Comparison of ENCODE assay signal across 21 cellular contexts in genomic region chrX:78357342-78358055, GRCh38. TPM values are rescaled to one million over a fixed set of nuclear protein-coding genes. Genes with fewer than 3 reads are reported as not detected.
DNase-seq lines count a peak whose midpoint lies in the region; ATAC-seq, FAIRE-seq and TF ChIP-seq lines count a peak whose summit lies in the region.
"Had no signal": no experiment of that assay in that cellular context is flagged by ENCODE, and none has a peak within 500 bp of the region (broad histone marks: within the 10 kb centered on the region; RNA-seq: fewer than 3 reads in every experiment).

No MANE protein-coding gene starts in this region.

- H3K4me3 ChIP-seq in HepG2 (replicated peaks in 1 of 3; ENCODE audit: insufficient read depth in 1 of 3, low read depth in 2 of 3, low read length in 3 of 3) (no peak overlapping the region), right lobe of liver (no peak overlapping the region), GM12878 (no peak overlapping the region), left lung (no peak overlapping the region)
- H3K4me3 ChIP-seq: SJSA1 had no signal

- WGBS in HepG2 (ENCODE audit: low lambda C conversion rate), result 0% methylated on average over 4 of the region's 4 CpGs
- 33% methylated on average over 1 of the region's 4 CpGs for WGBS in right lobe of liver (ENCODE audit: insufficient coverage, low coverage, low lambda C conversion rate, missing lambda C conversion rate)
- WGBS in GM12878 (ENCODE audit: insufficient coverage, insufficient replicate concordance, low lambda C conversion rate, missing lambda C conversion rate), result 32% methylated on average over 4 of the region's 4 CpGs

- DNase-seq in HepG2 (ENCODE audit: low spot score), result no peak
- DNase-seq in right lobe of liver, result no peak
- DNase-seq in GM12878 (ENCODE audit: low read depth, low spot score), result no peak
- DNase-seq in left lung, result no peak
- DNase-seq in NCI-H2081 treated with DMSO at 0.1 percent for 48 hours (lab: John Stamatoyannopoulos, UW), result no peak
- DNase-seq: ACHN; Calu3; CD4-positive, alpha-beta T cell; DMS79 treated with DMSO at 0.1 percent for 48 hours; GDM1; IMR-90; Kasumi-1; NCI-H1417 treated with DMSO at 0.1 percent for 48 hours; NCI-H2029 treated with DMSO at 0.1 percent for 48 hours; NCI-H524 treated with DMSO at 0.1 percent for 48 hours; OCI-M1 had no signal

- FAIRE-seq in HepG2 (lab: Jason Lieb, UNC) (peak; percentile 8), GM12878 (lab: Jason Lieb, UNC) (no peak)
- FAIRE-seq: H54 had no signal

- intact Hi-C loops in HepG2 (cut with micrococcal nuclease; ENCODE audit: unreplicated experiment), result no loop called here
- intact Hi-C loops in right lobe of liver (cut with DNase I), result no loop called here
- intact Hi-C loops in GM12878 (cut with micrococcal nuclease; ENCODE audit: unreplicated experiment), result no loop called here
- intact Hi-C loops in left lung (cut with DNase I), result no loop called here

- H3K9ac ChIP-seq in HepG2 (ENCODE audit: insufficient read depth, low read depth, low read length) (no peak overlapping the region), GM12878 (ENCODE audit: control insufficient read depth, insufficient read depth, low read length) (no peak overlapping the region)

- H3K4me2 ChIP-seq in HepG2 (ENCODE audit: low read depth, low read length), result no peak overlapping the region
- H3K4me2 ChIP-seq in GM12878 (ENCODE audit: control insufficient read depth, insufficient read depth), result no peak overlapping the region

- no peak for TF ChIP-seq CTCF in HepG2 (CRISPR knock-in tag; IDR thresholded peaks at IDR 0.05)
- no peak for TF ChIP-seq CTCF in right lobe of liver (IDR thresholded peaks at IDR 0.05)
- no peak for TF ChIP-seq CTCF in GM12878 (IDR thresholded peaks at IDR 0.05 in 2 of 3, conservative IDR thresholded peaks at IDR 0.05 in 1 of 3; ENCODE audit: control insufficient read depth in 2 of 3, extremely low read depth in 1 of 3, insufficient read depth in 1 of 3, low read depth in 3 of 3, low read length in 3 of 3)
- TF ChIP-seq CTCF in left lung (IDR thresholded peaks at IDR 0.05), result no peak

- H4K20me1 ChIP-seq in HepG2 (ENCODE audit: insufficient read depth, low read length), result no peaks in the 10 kb centered on the region
- H4K20me1 ChIP-seq in GM12878 (ENCODE audit: control insufficient read depth, insufficient read depth), result no peaks in the 10 kb centered on the region

- CTCF ChIA-PET in HepG2 (lab: Yijun Ruan, JAX; ENCODE audit: low intra/inter-chr PET ratio, low total read pairs), result no interaction called here
- CTCF ChIA-PET in GM12878 (lab: Yijun Ruan, JAX), result no interaction called here

- H3K4me1 ChIP-seq in HepG2 (ENCODE audit: insufficient read depth, low read length) (no peaks in the 10 kb centered on the region), right lobe of liver (no peaks in the 10 kb centered on the region), GM12878 (ENCODE audit: control insufficient read depth, insufficient read depth, low read length) (no peaks in the 10 kb centered on the region), left lung (no peaks in the 10 kb centered on the region)
- H3K4me1 ChIP-seq: SJSA1 had no signal

- ATAC-seq in HepG2 (no peak), right lobe of liver (no peak), GM12878 (no peak), left lung (peak; percentile 90), HG03045 (IDR thresholded peaks at IDR 0.05; ENCODE audit: unreplicated experiment) (no peak), HG02623 (IDR thresholded peaks at IDR 0.05; ENCODE audit: unreplicated experiment) (no peak)

- BruUV-seq in HepG2 (replicated peaks; lab: Mats Ljungman, UMichigan) (no TSS peak), GM12878 (replicated peaks; lab: Mats Ljungman, UMichigan) (no TSS peak)

- SMC1A ChIA-PET in GM12878 (lab: Charles Lee; ENCODE audit: uncharacterized antibody, unreplicated experiment), result interaction anchor here (1.0 kb wide), 1 partner anchor 24 kb away, joined by 3 read pairs; no protein-coding TSS in a partner anchor

- H3K27me3 ChIP-seq in HepG2 (ENCODE audit: control insufficient read depth in 1 of 2, insufficient read depth in 2 of 2, low read length in 2 of 2) (no peaks in the 10 kb centered on the region), right lobe of liver (peaks cover 0 to 8% of the 10 kb centered on the region in 2 donors), GM12878 (replicated peaks in 1 of 2; ENCODE audit: control insufficient read depth in 2 of 2, insufficient read depth in 2 of 2, low read length in 1 of 2) (no peaks in the 10 kb centered on the region), left lung (no peaks in the 10 kb centered on the region)
- H3K27me3 ChIP-seq: SJSA1 had no signal

- in situ Hi-C loops in HepG2 (cut with HindIII; ENCODE audit: extremely low pct_ligation_motif_present, low pct_unique_long_range_greater_than_20kb) (no loop called here), GM12878 (cut with MboI) (no loop called here)

- no peak overlapping the region for H3K27ac ChIP-seq in HepG2 (ENCODE audit: extremely low read length, insufficient read depth, low read length)
- no peak overlapping the region for H3K27ac ChIP-seq in right lobe of liver
- no peak overlapping the region for H3K27ac ChIP-seq in GM12878 (ENCODE audit: control insufficient read depth, insufficient read depth)
- H3K27ac ChIP-seq in left lung, result no peak overlapping the region
- H3K27ac ChIP-seq: RWPE1, SJSA1 had no signal

- TF ChIP-seq EP300 in HepG2 (IDR thresholded peaks at IDR 0.05; ENCODE audit: low read depth in 2 of 2, low read length in 2 of 2) (no peak), HepG2 (CRISPR knock-in tag; IDR thresholded peaks at IDR 0.05; ENCODE audit: borderline replicate concordance) (no peak), GM12878 (IDR thresholded peaks at IDR 0.05; ENCODE audit: borderline replicate concordance in 1 of 2, control insufficient read depth in 1 of 2, low read depth in 2 of 2, low read length in 2 of 2) (no peak)

- RAD21 ChIA-PET in GM12878 (lab: Charles Lee; ENCODE audit: unreplicated experiment), result no interaction called here

- H3K9me3 ChIP-seq in HepG2 (ENCODE audit: low read length) (no peaks in the 10 kb centered on the region), right lobe of liver (no peaks in the 10 kb centered on the region), GM12878 (replicated peaks; ENCODE audit: control insufficient read depth, insufficient read depth, low read length) (no peaks in the 10 kb centered on the region), left lung (no peaks in the 10 kb centered on the region)
- H3K9me3 ChIP-seq: SJSA1 had no signal

- TF ChIP-seq RAD21 in HepG2 (CRISPR knock-in tag; IDR thresholded peaks at IDR 0.05) (no peak), GM12878 (IDR thresholded peaks at IDR 0.05; ENCODE audit: insufficient read depth, low read depth, low read length) (no peak)

- H3K79me2 ChIP-seq in HepG2 (ENCODE audit: insufficient read depth, low read length) (no peaks in the 10 kb centered on the region), GM12878 (ENCODE audit: control insufficient read depth, insufficient read depth, low read length) (no peaks in the 10 kb centered on the region)

- TF ChIP-seq POLR2A in HepG2 (IDR thresholded peaks at IDR 0.05; ENCODE audit: insufficient read depth in 1 of 2, low read depth in 2 of 2, low read length in 2 of 2) (no peak), right lobe of liver (IDR thresholded peaks at IDR 0.05) (no peak), GM12878 (IDR thresholded peaks at IDR 0.05; ENCODE audit: low read depth, low read length) (no peak)

- H3K36me3 ChIP-seq in HepG2 (replicated peaks in 1 of 2; ENCODE audit: control insufficient read depth in 1 of 2, insufficient read depth in 2 of 2, low read length in 2 of 2) (no peaks in the 10 kb centered on the region), right lobe of liver (no peaks in the 10 kb centered on the region), GM12878 (ENCODE audit: control insufficient read depth in 2 of 2, insufficient read depth in 2 of 2, low read length in 1 of 2) (no peaks in the 10 kb centered on the region), left lung (no peaks in the 10 kb centered on the region)
- H3K36me3 ChIP-seq: SJSA1 had no signal

- POLR2A ChIA-PET in HepG2 (lab: Yijun Ruan, JAX) (no interaction called here), GM12878 (lab: Charles Lee) (no interaction called here)

- H2AFZ ChIP-seq in HepG2 (ENCODE audit: low read length) (no peak overlapping the region), GM12878 (ENCODE audit: control insufficient read depth, low read depth, low read length) (no peak overlapping the region)

RNA-seq across cellular contexts. Expression of gene CYSLTR1, which starts 30.1 kb away (rescaled TPM):
- not detected in 2 replicates for total RNA-seq in HepG2 (2016; rRNA removed; fragmentation: Illumina TruSeq; extraction: Trizol)
- total RNA-seq in HepG2 (2016; cell fraction: cytosol; rRNA removed; fragmentation: Illumina TruSeq; extraction: Trizol; ENCODE audit: low read depth), result not detected in 2 replicates
- total RNA-seq in HepG2 (2016; cell fraction: insoluble cytoplasmic fraction; rRNA removed; fragmentation: Illumina TruSeq; extraction: Trizol), result not detected in 2 replicates
- not detected in 2 replicates for total RNA-seq in HepG2 (2016; cell fraction: membrane; rRNA removed; fragmentation: Illumina TruSeq; extraction: Trizol)
- 0.12 TPM in 1 of 2 replicates, not detected in the other for total RNA-seq in HepG2 (2016; cell fraction: nucleus; rRNA removed; fragmentation: Illumina TruSeq; extraction: Trizol)
- polyA plus RNA-seq in HepG2 (2011; rRNA removed), result not detected in 2 replicates
- not detected in 2 replicates for polyA plus RNA-seq in HepG2 (2011; cell fraction: cytosol; rRNA removed)
- not detected in 2 replicates for polyA plus RNA-seq in HepG2 (2011; cell fraction: nucleus; rRNA removed)
- polyA plus RNA-seq in HepG2 (2012), result not detected in 2 replicates
- not detected in 2 replicates for polyA plus RNA-seq in HepG2 (2016; cell fraction: cytosol; fragmentation: Illumina TruSeq; extraction: Trizol; ENCODE audit: low read depth)
- polyA plus RNA-seq in HepG2 (2016; cell fraction: insoluble cytoplasmic fraction; fragmentation: Illumina TruSeq; extraction: Trizol; ENCODE audit: low read depth), result not detected in 2 replicates
- not detected in 2 replicates for polyA plus RNA-seq in HepG2 (2016; cell fraction: membrane; fragmentation: Illumina TruSeq; extraction: Trizol; ENCODE audit: low read depth)
- not detected in 2 replicates for polyA plus RNA-seq in HepG2 (2016; cell fraction: nucleus; fragmentation: Illumina TruSeq; extraction: Trizol; ENCODE audit: insufficient read depth, low read depth)
- not detected in 2 replicates for polyA minus RNA-seq in HepG2 (2011; rRNA and poly(A)+ RNA removed; ENCODE audit: low replicate concordance)
- not detected in 2 replicates for polyA minus RNA-seq in HepG2 (2011; cell fraction: cytosol; rRNA and poly(A)+ RNA removed)
- not detected in 2 replicates for polyA minus RNA-seq in HepG2 (2011; cell fraction: nucleus; rRNA and poly(A)+ RNA removed)
- total RNA-seq in right lobe of liver, result under 1 TPM; 0.22 to 1.00 (median 0.46) TPM
- 24.1 and 24.8 TPM in 2 replicates for total RNA-seq in GM12878 (2013; cell fraction: nucleolus; rRNA removed)
- 26.7 and 30.9 TPM in 2 replicates for total RNA-seq in GM12878 (2014; rRNA removed)
- 31.9 and 32.9 TPM in 2 replicates for total RNA-seq in GM12878 (2014; rRNA removed; fragmentation: Illumina TruSeq; extraction: Trizol)
- total RNA-seq in GM12878 (2021), result 21.2 and 22.1 TPM in 2 replicates
- polyA plus RNA-seq in GM12878 (2011; ENCODE audit: low read depth), result 7.2 TPM
- 16.5 and 22.6 TPM in 2 replicates for polyA plus RNA-seq in GM12878 (2011; rRNA removed)
- 6.4 and 7.0 TPM in 2 replicates for polyA plus RNA-seq in GM12878 (2011; cell fraction: cytosol; rRNA removed)
- 4.8 and 4.9 TPM in 2 replicates for polyA plus RNA-seq in GM12878 (2011; cell fraction: nucleus; rRNA removed)
- polyA plus RNA-seq in GM12878 (2012), result 9.0 and 9.2 TPM in 2 replicates
- 28.9 and 32.0 TPM in 2 replicates for polyA plus RNA-seq in GM12878 (2014; fragmentation: Illumina TruSeq; extraction: Trizol)
- 10 to 100 TPM; 27.9 to 42.0 TPM for polyA plus RNA-seq in GM12878 (2014; fragmentation: Nextera tagmentation; extraction: Ambion mirVana)
- 10.7 and 13.7 TPM in 2 replicates for polyA plus RNA-seq in GM12878 (2014; rRNA removed)
- 10 to 100 TPM; 18.0 to 20.5 TPM for polyA plus RNA-seq in GM12878 (2016; fragmentation: Nextera tagmentation; extraction: Ambion mirVana)
- polyA minus RNA-seq in GM12878 (2011; rRNA and poly(A)+ RNA removed), result 13.5 and 19.7 TPM in 2 replicates
- polyA minus RNA-seq in GM12878 (2011; cell fraction: cytosol; rRNA and poly(A)+ RNA removed), result 3.6 and 5.0 TPM in 2 replicates
- polyA minus RNA-seq in GM12878 (2011; cell fraction: nucleus; rRNA and poly(A)+ RNA removed), result 5.4 and 10.1 TPM in 2 replicates
- 1 to 10 TPM; 2.8 to 5.8 TPM for total RNA-seq in left lung
- total RNA-seq: Calu3, IMR-90 had no signal
- polyA plus RNA-seq: IMR-90 had no signal
